8 cellular contexts compared by ENCODE assay signal in genomic region chr6:101001607-101002006, GRCh38.
"Had no signal": no experiment of that assay in that cellular context is flagged by ENCODE, and none has a peak within 500 bp of the region (broad histone marks: within the 10 kb centered on the region; RNA-seq: fewer than 3 reads in every experiment).

No MANE protein-coding gene starts in this region.

- H3K9me3 ChIP-seq: HAP-1 had no signal

- ATAC-seq: HCT116 had no signal

- H3K27ac ChIP-seq: GM23248, HL-60 had no signal

- H3K4me3 ChIP-seq: GM23248, HAP-1 had no signal

- H3K9ac ChIP-seq: GM23248 had no signal

- DNase-seq: GM23248, GOT3, H7, HFFc6, KG1 had no signal

- H3K4me1 ChIP-seq: HAP-1 had no signal

- H2AFZ ChIP-seq: GM23248 had no signal

- H3K36me3 ChIP-seq: HAP-1 had no signal
